In genomic region chr7:37377231-37377630, GRCh38 we compare ENCODE assay signal across 1 cellular context.
TF ChIP-seq lines count a peak whose summit lies in the region.

No MANE protein-coding gene starts in this region.

TF ChIP-seq in WTC11, 78 proteins besides CTCF, POLR2A, EP300 and RAD21 (continued from another document):
- no peak for TF ChIP-seq ZNF281 (CRISPR knock-in tag; IDR thresholded peaks at IDR 0.05)
- TF ChIP-seq ZSCAN18 (CRISPR knock-in tag; IDR thresholded peaks at IDR 0.05): no peak
- no peak for TF ChIP-seq NR3C1 (CRISPR knock-in tag; conservative IDR thresholded peaks at IDR 0.05; ENCODE audit: low read depth)
- TF ChIP-seq ATF1 (CRISPR knock-in tag; IDR thresholded peaks at IDR 0.05): no peak
- no peak for TF ChIP-seq RORB (CRISPR knock-in tag; IDR thresholded peaks at IDR 0.05)
- TF ChIP-seq NFE2L1 (CRISPR knock-in tag; IDR thresholded peaks at IDR 0.05): no peak
- no peak for TF ChIP-seq ESRRA (CRISPR knock-in tag; IDR thresholded peaks at IDR 0.05; ENCODE audit: borderline replicate concordance)
- no peak for TF ChIP-seq E2F1 (CRISPR knock-in tag; IDR thresholded peaks at IDR 0.05)
- TF ChIP-seq IRF2 (CRISPR knock-in tag; IDR thresholded peaks at IDR 0.05; ENCODE audit: borderline replicate concordance, low read depth): no peak
- no peak for TF ChIP-seq ATF6 (CRISPR knock-in tag; IDR thresholded peaks at IDR 0.05)
